1 cellular context compared by ENCODE assay signal in genomic region chr13:108667205-108667604, GRCh38.
TF ChIP-seq lines count a peak whose summit lies in the region.

No MANE protein-coding gene starts in this region.

TF ChIP-seq in GM12878, 131 proteins besides CTCF, POLR2A, EP300 and RAD21 (continued from another document):
- TF ChIP-seq, protein P1, sequence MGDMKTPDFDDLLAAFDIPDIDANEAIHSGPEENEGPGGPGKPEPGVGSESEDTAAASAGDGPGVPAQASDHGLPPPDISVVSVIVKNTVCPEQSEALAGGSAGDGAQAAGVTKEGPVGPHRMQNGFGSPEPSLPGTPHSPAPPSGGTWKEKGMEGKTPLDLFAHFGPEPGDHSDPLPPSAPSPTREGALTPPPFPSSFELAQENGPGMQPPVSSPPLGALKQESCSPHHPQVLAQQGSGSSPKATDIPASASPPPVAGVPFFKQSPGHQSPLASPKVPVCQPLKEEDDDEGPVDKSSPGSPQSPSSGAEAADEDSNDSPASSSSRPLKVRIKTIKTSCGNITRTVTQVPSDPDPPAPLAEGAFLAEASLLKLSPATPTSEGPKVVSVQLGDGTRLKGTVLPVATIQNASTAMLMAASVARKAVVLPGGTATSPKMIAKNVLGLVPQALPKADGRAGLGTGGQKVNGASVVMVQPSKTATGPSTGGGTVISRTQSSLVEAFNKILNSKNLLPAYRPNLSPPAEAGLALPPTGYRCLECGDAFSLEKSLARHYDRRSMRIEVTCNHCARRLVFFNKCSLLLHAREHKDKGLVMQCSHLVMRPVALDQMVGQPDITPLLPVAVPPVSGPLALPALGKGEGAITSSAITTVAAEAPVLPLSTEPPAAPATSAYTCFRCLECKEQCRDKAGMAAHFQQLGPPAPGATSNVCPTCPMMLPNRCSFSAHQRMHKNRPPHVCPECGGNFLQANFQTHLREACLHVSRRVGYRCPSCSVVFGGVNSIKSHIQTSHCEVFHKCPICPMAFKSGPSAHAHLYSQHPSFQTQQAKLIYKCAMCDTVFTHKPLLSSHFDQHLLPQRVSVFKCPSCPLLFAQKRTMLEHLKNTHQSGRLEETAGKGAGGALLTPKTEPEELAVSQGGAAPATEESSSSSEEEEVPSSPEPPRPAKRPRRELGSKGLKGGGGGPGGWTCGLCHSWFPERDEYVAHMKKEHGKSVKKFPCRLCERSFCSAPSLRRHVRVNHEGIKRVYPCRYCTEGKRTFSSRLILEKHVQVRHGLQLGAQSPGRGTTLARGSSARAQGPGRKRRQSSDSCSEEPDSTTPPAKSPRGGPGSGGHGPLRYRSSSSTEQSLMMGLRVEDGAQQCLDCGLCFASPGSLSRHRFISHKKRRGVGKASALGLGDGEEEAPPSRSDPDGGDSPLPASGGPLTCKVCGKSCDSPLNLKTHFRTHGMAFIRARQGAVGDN (IDR thresholded peaks at IDR 0.05) = peak; percentile 26; the same call in 1 of the 2 replicates
- TF ChIP-seq SPI1 (IDR thresholded peaks at IDR 0.05; ENCODE audit: borderline replicate concordance, insufficient read depth, low read depth, low read length) (0 out of 2 replicates have a peak, but pooled peaks have one; percentile 6), NFIC (IDR thresholded peaks at IDR 0.05; ENCODE audit: low read depth, low read length) (no peak), PAX8 (IDR thresholded peaks at IDR 0.05) (no peak), RELB (IDR thresholded peaks at IDR 0.05; ENCODE audit: low read depth) (peak; percentile 93), DPF2 (IDR thresholded peaks at IDR 0.05) (0 out of 2 replicates have a peak, but pooled peaks have one; percentile 26), SMC3 (IDR thresholded peaks at IDR 0.05; ENCODE audit: borderline replicate concordance, low read length) (no peak), ZNF384 (IDR thresholded peaks at IDR 0.05; ENCODE audit: borderline replicate concordance, low read depth, low read length) (peak; percentile 80), RUNX3 (IDR thresholded peaks at IDR 0.05; ENCODE audit: low read length) (no peak), ATF3 (IDR thresholded peaks at IDR 0.05; ENCODE audit: borderline replicate concordance, extremely low read depth, low read depth, low read length) (no peak)
